23 cellular contexts compared by ENCODE assay signal in the genomic region with DNA sequence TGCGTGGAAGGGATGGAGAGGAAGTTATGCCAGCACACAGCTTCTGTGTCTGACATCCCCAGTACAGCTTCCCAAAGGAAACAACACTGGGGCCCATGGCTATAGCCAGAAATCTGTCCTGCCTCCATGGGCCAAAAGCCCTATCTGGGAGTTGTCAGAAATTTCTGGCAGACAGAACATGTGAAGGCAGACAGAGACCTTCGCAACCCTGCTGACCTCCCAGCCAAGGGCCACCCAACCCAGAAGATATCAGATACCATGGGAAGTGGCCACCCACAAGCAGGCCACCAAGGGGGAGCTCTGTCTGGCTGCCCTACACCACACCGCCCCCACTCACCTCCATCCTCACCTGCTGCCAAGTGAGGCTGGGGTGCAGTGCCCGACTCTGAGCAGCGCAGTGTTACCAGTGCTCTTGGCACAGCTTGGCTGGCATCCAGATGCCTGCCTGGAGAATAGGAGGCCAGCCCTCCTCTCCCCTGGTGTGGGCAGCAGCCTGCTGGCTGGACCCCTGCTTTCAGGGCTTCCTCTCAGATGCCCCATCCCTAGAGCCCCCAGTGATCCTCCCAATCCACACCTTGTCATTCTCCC.
"Had no signal": no experiment of that assay in that cellular context is flagged by ENCODE, and none has a peak within 500 bp of the region (broad histone marks: within the 10 kb centered on the region; RNA-seq: fewer than 3 reads in every experiment).

No MANE protein-coding gene starts in this region.

- H3K27ac ChIP-seq: lower lobe of right lung, upper lobe of left lung had no signal

- H3K4me3 ChIP-seq: lower lobe of right lung, upper lobe of left lung had no signal

- H3K36me3 ChIP-seq: lower lobe of right lung, upper lobe of left lung had no signal

- ATAC-seq: activated CD4-positive, alpha-beta T cell treated with anti-CD3 and anti-CD28 coated beads for 36 hours; activated naive CD4-positive, alpha-beta T cell treated with anti-CD3 and anti-CD28 coated beads, Interleukin-2, amount 50 U/mL, for 72 hours; activated T-helper 17 cell treated with anti-CD3 and anti-CD28 coated beads, Interleukin-2, amount 50 U/mL, for 72 hours; effector memory CD8-positive, alpha-beta T cell; esophagus mucosa; lower lobe of right lung had no signal

- DNase-seq: activated B cell treated with CpG ODN at 0.5 μM for 24 hours; activated CD4-positive, alpha-beta T cell treated with anti-CD3 and anti-CD28 coated beads for 36 hours; activated CD4-positive, alpha-beta T cell treated with anti-CD3 and anti-CD28 coated beads, Interleukin-2, amount 50 U/mL, for 4 hours; activated CD8-positive, alpha-beta memory T cell treated with anti-CD3 and anti-CD28 coated beads for 24 hours; activated CD8-positive, alpha-beta memory T cell treated with anti-CD3 and anti-CD28 coated beads, Interleukin-2, amount 50 U/mL, for 4 hours; activated T-cell treated with anti-CD3 and anti-CD28 coated beads, Interleukin-2, amount 50 U/mL, for 24 hours; caudate nucleus; dermis blood vessel endothelial cell; effector memory CD8-positive, alpha-beta T cell; foreskin melanocyte; hippocampal formation; lower lobe of right lung; mesendoderm; naive B cell; retina; stimulated activated CD4-positive, alpha-beta T cell treated with anti-CD3 and anti-CD28 coated beads, Interleukin-2, amount 100 ng/mL, for 48 hours; stimulated activated CD8-positive, alpha-beta memory T cell treated with anti-CD3 and anti-CD28 coated beads, Interleukin-4, amount 100 ng/mL, for 48 hours; stimulated activated naive CD4-positive, alpha-beta T cell treated with Interleukin-2 at 50 U/mL for 16 hours; T1000; upper lobe of left lung had no signal

- H3K9me3 ChIP-seq: lower lobe of right lung, upper lobe of left lung had no signal
